Comparison of ENCODE assay signal across 1 cellular context in the genomic region with DNA sequence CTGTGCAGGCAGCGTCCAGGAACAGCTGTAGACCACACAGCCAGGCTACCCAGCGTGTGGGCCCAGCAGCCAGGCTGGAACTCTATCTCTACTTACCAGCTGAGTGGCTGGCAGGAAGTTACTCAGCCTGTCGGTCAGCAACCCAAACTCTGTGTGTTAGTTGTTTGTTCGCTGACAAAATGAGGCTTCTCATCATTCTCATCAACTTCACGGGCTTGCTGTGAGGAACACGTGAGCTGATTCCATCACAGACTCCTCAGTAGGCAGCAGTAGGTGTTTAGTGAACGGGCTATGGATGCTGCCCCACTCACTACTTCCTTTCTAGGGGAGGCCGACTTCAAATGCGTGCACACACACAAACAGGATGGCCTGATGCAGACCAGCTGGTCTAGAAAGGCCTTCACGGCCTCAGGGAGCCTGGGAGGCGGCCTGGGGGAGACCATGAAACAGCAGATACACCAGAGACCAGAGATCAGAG.
TF ChIP-seq lines count a peak whose summit lies in the region.

No MANE protein-coding gene starts in this region.

TF ChIP-seq in GM23338, 12 proteins besides CTCF, POLR2A, EP300 and RAD21 (continued from another document):
- TF ChIP-seq, protein P1, sequence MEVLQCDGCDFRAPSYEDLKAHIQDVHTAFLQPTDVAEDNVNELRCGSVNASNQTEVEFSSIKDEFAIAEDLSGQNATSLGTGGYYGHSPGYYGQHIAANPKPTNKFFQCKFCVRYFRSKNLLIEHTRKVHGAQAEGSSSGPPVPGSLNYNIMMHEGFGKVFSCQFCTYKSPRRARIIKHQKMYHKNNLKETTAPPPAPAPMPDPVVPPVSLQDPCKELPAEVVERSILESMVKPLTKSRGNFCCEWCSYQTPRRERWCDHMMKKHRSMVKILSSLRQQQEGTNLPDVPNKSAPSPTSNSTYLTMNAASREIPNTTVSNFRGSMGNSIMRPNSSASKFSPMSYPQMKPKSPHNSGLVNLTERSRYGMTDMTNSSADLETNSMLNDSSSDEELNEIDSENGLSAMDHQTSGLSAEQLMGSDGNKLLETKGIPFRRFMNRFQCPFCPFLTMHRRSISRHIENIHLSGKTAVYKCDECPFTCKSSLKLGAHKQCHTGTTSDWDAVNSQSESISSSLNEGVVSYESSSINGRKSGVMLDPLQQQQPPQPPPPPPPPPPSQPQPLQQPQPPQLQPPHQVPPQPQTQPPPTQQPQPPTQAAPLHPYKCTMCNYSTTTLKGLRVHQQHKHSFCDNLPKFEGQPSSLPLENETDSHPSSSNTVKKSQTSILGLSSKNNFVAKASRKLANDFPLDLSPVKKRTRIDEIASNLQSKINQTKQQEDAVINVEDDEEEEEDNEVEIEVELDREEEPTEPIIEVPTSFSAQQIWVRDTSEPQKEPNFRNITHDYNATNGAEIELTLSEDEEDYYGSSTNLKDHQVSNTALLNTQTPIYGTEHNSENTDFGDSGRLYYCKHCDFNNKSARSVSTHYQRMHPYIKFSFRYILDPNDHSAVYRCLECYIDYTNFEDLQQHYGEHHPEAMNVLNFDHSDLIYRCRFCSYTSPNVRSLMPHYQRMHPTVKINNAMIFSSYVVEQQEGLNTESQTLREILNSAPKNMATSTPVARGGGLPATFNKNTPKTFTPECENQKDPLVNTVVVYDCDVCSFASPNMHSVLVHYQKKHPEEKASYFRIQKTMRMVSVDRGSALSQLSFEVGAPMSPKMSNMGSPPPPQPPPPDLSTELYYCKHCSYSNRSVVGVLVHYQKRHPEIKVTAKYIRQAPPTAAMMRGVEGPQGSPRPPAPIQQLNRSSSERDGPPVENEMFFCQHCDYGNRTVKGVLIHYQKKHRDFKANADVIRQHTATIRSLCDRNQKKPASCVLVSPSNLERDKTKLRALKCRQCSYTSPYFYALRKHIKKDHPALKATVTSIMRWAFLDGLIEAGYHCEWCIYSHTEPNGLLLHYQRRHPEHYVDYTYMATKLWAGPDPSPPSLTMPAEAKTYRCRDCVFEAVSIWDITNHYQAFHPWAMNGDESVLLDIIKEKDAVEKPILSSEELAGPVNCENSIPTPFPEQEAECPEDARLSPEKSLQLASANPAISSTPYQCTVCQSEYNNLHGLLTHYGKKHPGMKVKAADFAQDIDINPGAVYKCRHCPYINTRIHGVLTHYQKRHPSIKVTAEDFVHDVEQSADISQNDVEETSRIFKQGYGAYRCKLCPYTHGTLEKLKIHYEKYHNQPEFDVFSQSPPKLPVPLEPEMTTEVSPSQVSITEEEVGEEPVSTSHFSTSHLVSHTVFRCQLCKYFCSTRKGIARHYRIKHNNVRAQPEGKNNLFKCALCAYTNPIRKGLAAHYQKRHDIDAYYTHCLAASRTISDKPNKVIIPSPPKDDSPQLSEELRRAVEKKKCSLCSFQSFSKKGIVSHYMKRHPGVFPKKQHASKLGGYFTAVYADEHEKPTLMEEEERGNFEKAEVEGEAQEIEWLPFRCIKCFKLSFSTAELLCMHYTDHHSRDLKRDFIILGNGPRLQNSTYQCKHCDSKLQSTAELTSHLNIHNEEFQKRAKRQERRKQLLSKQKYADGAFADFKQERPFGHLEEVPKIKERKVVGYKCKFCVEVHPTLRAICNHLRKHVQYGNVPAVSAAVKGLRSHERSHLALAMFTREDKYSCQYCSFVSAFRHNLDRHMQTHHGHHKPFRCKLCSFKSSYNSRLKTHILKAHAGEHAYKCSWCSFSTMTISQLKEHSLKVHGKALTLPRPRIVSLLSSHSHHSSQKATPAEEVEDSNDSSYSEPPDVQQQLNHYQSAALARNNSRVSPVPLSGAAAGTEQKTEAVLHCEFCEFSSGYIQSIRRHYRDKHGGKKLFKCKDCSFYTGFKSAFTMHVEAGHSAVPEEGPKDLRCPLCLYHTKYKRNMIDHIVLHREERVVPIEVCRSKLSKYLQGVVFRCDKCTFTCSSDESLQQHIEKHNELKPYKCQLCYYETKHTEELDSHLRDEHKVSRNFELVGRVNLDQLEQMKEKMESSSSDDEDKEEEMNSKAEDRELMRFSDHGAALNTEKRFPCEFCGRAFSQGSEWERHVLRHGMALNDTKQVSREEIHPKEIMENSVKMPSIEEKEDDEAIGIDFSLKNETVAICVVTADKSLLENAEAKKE (CRISPR knock-in tag; IDR thresholded peaks at IDR 0.05) = no peak
- TF ChIP-seq POLR2AphosphoS5 (IDR thresholded peaks at IDR 0.05; ENCODE audit: low read depth) = no peak
- TF ChIP-seq EZH2 (IDR thresholded peaks at IDR 0.05; ENCODE audit: low read depth, unreplicated experiment) = no peak
